Comparison of ENCODE assay signal across 8 cellular contexts in the genomic region with DNA sequence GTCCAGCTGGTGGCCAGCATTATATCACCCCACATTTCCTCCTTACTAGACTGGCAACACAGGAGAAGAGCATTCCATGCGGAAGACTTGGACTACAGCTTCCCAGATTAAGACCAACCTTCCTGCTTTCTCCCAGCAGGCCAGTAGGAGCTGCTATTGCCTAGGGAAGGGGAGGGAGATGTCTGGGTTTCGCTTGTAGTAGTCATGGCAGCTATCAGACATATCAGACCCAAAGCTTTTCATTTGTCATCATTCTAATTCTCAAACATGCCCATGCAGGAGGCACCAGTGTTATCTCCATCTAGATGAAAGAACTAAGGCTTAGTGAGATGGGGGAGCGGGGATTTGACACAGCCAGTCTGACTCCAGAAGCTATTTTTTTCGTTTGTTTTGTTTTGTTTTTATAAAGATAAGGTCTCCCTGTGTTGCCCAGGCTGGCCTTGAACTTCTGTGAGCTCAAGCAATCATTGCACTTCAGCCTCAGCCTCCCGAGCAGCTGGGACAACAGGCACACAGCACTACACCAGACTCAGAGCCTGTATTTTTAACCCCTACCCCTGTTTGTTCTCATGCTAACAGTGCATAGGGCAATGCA. TPM values are rescaled to one million over a fixed set of nuclear protein-coding genes. Genes with fewer than 3 reads are reported as not detected.
DNase-seq lines count a peak whose midpoint lies in the region; ATAC-seq, FAIRE-seq and TF ChIP-seq lines count a peak whose summit lies in the region.

No MANE protein-coding gene starts in this region.

- no peaks in the 10 kb centered on the region for H3K27me3 ChIP-seq in CD4-positive, alpha-beta memory T cell (ENCODE audit: insufficient read depth, low read length)
- H3K27me3 ChIP-seq in HAP-1 (ENCODE audit: low read depth) (no peaks in the 10 kb centered on the region; the same call in 1 of the 2 replicates), NT2/D1 (ENCODE audit: insufficient read depth, insufficient read length) (no peaks in the 10 kb centered on the region), keratinocyte (ENCODE audit: control insufficient read depth, extremely low read depth, insufficient read depth, low read length) (peaks cover 19% of the 10 kb centered on the region)

- no peak overlapping the region for H2AFZ ChIP-seq in keratinocyte (ENCODE audit: control insufficient read depth, low read length)

- in situ Hi-C loops in HAP-1 (cut with MboI; ENCODE audit: low sequenced_read_pairs) = no loop called here

- H3K79me2 ChIP-seq in keratinocyte (ENCODE audit: control insufficient read depth, insufficient read depth, low read length) = no peaks in the 10 kb centered on the region

- no peaks in the 10 kb centered on the region for H3K9me3 Mint-ChIP-seq in CD4-positive, alpha-beta memory T cell
- H3K9me3 Mint-ChIP-seq in MCF 10A (ENCODE audit: unreplicated experiment) = no peaks in the 10 kb centered on the region

- CTCF ChIA-PET in CD4-positive, alpha-beta memory T cell (lab: Charles Lee; ENCODE audit: partially characterized antibody) = interaction anchor here (1.2 to 1.6 kb wide), 3 partner anchors 177 to 239 kb away, joined by 3 to 10 read pairs (median 9); no protein-coding TSS in a partner anchor
- CTCF ChIA-PET in MCF 10A (lab: Yijun Ruan, JAX) = interaction anchor here (0.6 to 5.1 kb wide), 19 partner anchors 9 to 1177 kb away, joined by 3 to 41 read pairs (median 4); no protein-coding TSS in a partner anchor

- no TSS peak for BruUV-seq in MCF 10A (replicated peaks; lab: Mats Ljungman, UMichigan)

- no peak overlapping the region for H3K4me3 ChIP-seq in CD4-positive, alpha-beta memory T cell (ENCODE audit: low read length in 2 of 2)
- H3K4me3 ChIP-seq in HAP-1 (no peak overlapping the region), NT2/D1 (ENCODE audit: insufficient read length, low read depth) (no peak overlapping the region), keratinocyte (ENCODE audit: control insufficient read depth in 2 of 3, extremely low read depth in 1 of 3, insufficient read depth in 2 of 3, low read depth in 1 of 3, low read length in 3 of 3) (no peak overlapping the region)

- H3K9me1 ChIP-seq in keratinocyte (ENCODE audit: control insufficient read depth, extremely low read depth, insufficient read depth, low read length) = no peaks in the 10 kb centered on the region

- DNase-seq in CD4-positive, alpha-beta memory T cell = peak in 4 of 5 donors; percentile 16 to 26 (median 24)
- peak; percentile 37 to 55 for DNase-seq in HAP-1 (ENCODE audit: low spot score in 2 of 2)
- DNase-seq in NT2/D1 (ENCODE audit: low read depth, low spot score) = peak; percentile 48
- peak; percentile 67 for DNase-seq in MCF 10A (ENCODE audit: unreplicated experiment)
- peak; percentile 75 for DNase-seq in keratinocyte (ENCODE audit: low read depth, low spot score)
- DNase-seq in stimulated activated naive CD8-positive, alpha-beta T cell treated with anti-CD3 and anti-CD28 coated beads, Interleukin-15, Interleukin-2, amounts not matched to agents 100 U/mL and 50 U/mL, for 24 hours = peak; percentile 17

- dilution Hi-C loops in keratinocyte (cut with MboI; ENCODE audit: extremely low pct_ligation_motif_present, low sequenced_read_pairs) = no loop called here

- H4K20me1 ChIP-seq in keratinocyte (ENCODE audit: control insufficient read depth, extremely low read depth, insufficient read depth, low read length) = no peaks in the 10 kb centered on the region

- FAIRE-seq in keratinocyte (lab: Jason Lieb, UNC) = peak; percentile 95

- no peaks in the 10 kb centered on the region for H3K36me3 Mint-ChIP-seq in CD4-positive, alpha-beta memory T cell
- no peaks in the 10 kb centered on the region for H3K36me3 Mint-ChIP-seq in MCF 10A (ENCODE audit: insufficient read depth, unreplicated experiment)

- peak overlapping the region; percentile 18 for H3K4me2 ChIP-seq in keratinocyte (ENCODE audit: control insufficient read depth, extremely low read depth, insufficient read depth, low read depth, low read length)

- peaks cover 0 to 2% (median 0%) of the 10 kb centered on the region in 4 donors for H3K4me1 Mint-ChIP-seq in CD4-positive, alpha-beta memory T cell
- H3K4me1 Mint-ChIP-seq in MCF 10A (ENCODE audit: insufficient read depth, unreplicated experiment) = peaks cover 4% of the 10 kb centered on the region

- H3K27ac Mint-ChIP-seq in CD4-positive, alpha-beta memory T cell = no peak overlapping the region
- no peak overlapping the region for H3K27ac Mint-ChIP-seq in MCF 10A (ENCODE audit: low read depth, unreplicated experiment)

- POLR2A ChIA-PET in CD4-positive, alpha-beta memory T cell (lab: Charles Lee; ENCODE audit: partially characterized antibody) = no interaction called here
- POLR2A ChIA-PET in MCF 10A (lab: Yijun Ruan, JAX) = interaction anchor here (0.7 to 0.9 kb wide), 2 partner anchors 177 to 520 kb away, joined by 3 read pairs; no protein-coding TSS in a partner anchor

- intact Hi-C loops in CD4-positive, alpha-beta memory T cell (cut with micrococcal nuclease) = loop anchor here (2.0 kb wide), 1 partner anchor 220 kb away; no protein-coding TSS in a partner anchor
- intact Hi-C loops in MCF 10A (cut with micrococcal nuclease) = loop anchor here (1.0 to 10.0 kb wide), 3 partner anchors 130 to 220 kb away; no protein-coding TSS in a partner anchor

- no peak overlapping the region for H3K9ac ChIP-seq in NT2/D1 (ENCODE audit: insufficient read length, low read depth)
- no peak overlapping the region for H3K9ac ChIP-seq in keratinocyte (ENCODE audit: control insufficient read depth, extremely low read depth, insufficient read depth, low read length)

- TF ChIP-seq CTCF in MCF 10A (IDR thresholded peaks at IDR 0.05; ENCODE audit: unreplicated experiment) (peak; percentile 83), keratinocyte (optimal IDR thresholded peaks at IDR 0.05 in 1 of 3, IDR thresholded peaks at IDR 0.05 in 1 of 3, conservative IDR thresholded peaks at IDR 0.05 in 1 of 3; ENCODE audit: extremely low read depth in 1 of 3, insufficient read depth in 2 of 3, low read length in 3 of 3) (peak; percentile 99 to 100 (median 99))

- H3K27me3 Mint-ChIP-seq in CD4-positive, alpha-beta memory T cell = peaks cover 22 to 23% of the 10 kb centered on the region in 2 donors
- H3K27me3 Mint-ChIP-seq in MCF 10A (ENCODE audit: insufficient read depth, unreplicated experiment) = peaks cover 34% of the 10 kb centered on the region

- no peak for ATAC-seq in stimulated activated naive CD8-positive, alpha-beta T cell treated with anti-CD3 and anti-CD28 coated beads, Interleukin-15, Interleukin-2, amounts not matched to agents 100 U/mL and 50 U/mL, for 24 hours
- ATAC-seq in HG03097 (IDR thresholded peaks at IDR 0.05; ENCODE audit: low FRiP score, unreplicated experiment) (no peak), GM21367 (IDR thresholded peaks at IDR 0.05; ENCODE audit: unreplicated experiment) (no peak)

- no peaks in the 10 kb centered on the region for H3K9me3 ChIP-seq in CD4-positive, alpha-beta memory T cell (ENCODE audit: control insufficient read depth in 1 of 2, low read length in 2 of 2)
- H3K9me3 ChIP-seq in HAP-1 = no peaks in the 10 kb centered on the region
- H3K9me3 ChIP-seq in NT2/D1 (ENCODE audit: insufficient read depth, low read length) = no peaks in the 10 kb centered on the region
- no peaks in the 10 kb centered on the region for H3K9me3 ChIP-seq in keratinocyte (ENCODE audit: control insufficient read depth, low read depth, low read length)

- no peak overlapping the region for H3K27ac ChIP-seq in CD4-positive, alpha-beta memory T cell (ENCODE audit: low read depth, low read length)
- no peak overlapping the region for H3K27ac ChIP-seq in keratinocyte (ENCODE audit: control insufficient read depth, insufficient read depth, low read length)

- H3K4me3 Mint-ChIP-seq in CD4-positive, alpha-beta memory T cell = no peak overlapping the region
- no peak overlapping the region for H3K4me3 Mint-ChIP-seq in MCF 10A (ENCODE audit: unreplicated experiment)

- H3K36me3 ChIP-seq in CD4-positive, alpha-beta memory T cell (ENCODE audit: insufficient read depth, low read length) = no peaks in the 10 kb centered on the region
- no peaks in the 10 kb centered on the region for H3K36me3 ChIP-seq in HAP-1 (replicated peaks)
- no peaks in the 10 kb centered on the region for H3K36me3 ChIP-seq in NT2/D1 (ENCODE audit: insufficient read depth, insufficient read length, low read length)
- no peaks in the 10 kb centered on the region for H3K36me3 ChIP-seq in keratinocyte (ENCODE audit: control insufficient read depth in 2 of 2, extremely low read depth in 1 of 2, insufficient read depth in 2 of 2, low read length in 2 of 2)

- H3K4me1 ChIP-seq in CD4-positive, alpha-beta memory T cell (ENCODE audit: insufficient read depth, low read length) = no peaks in the 10 kb centered on the region
- H3K4me1 ChIP-seq in HAP-1 (no peaks in the 10 kb centered on the region), NT2/D1 (ENCODE audit: insufficient read depth, insufficient read length) (peaks cover 5% of the 10 kb centered on the region), keratinocyte (ENCODE audit: control insufficient read depth, extremely low read depth, insufficient read depth, low read length) (peaks cover 5% of the 10 kb centered on the region)

RNA-seq across cellular contexts. Expression of a gene that starts 4.5 kb away (rescaled TPM):
- not detected for total RNA-seq in CD4-positive, alpha-beta memory T cell
- polyA plus RNA-seq in CD4-positive, alpha-beta memory T cell = not detected
- total RNA-seq in MCF 10A (2022) = not detected in 2 replicates
- polyA plus RNA-seq in keratinocyte = 0.08 TPM in 1 of 3 replicates, not detected in the others
- polyA plus RNA-seq in keratinocyte (2011; ENCODE audit: low read depth) = not detected
- not detected in 2 replicates for polyA plus RNA-seq in keratinocyte (2011; cell fraction: cytosol; rRNA removed)
- polyA plus RNA-seq in keratinocyte (2011; cell fraction: nucleus; rRNA removed) = not detected in 2 replicates
- polyA plus RNA-seq in keratinocyte (2012; ENCODE audit: low replicate concordance) = not detected in 2 replicates
- not detected in 3 replicates for polyA minus RNA-seq in keratinocyte
- polyA minus RNA-seq in keratinocyte (2011; cell fraction: cytosol; rRNA and poly(A)+ RNA removed) = not detected
- not detected in 2 replicates for polyA minus RNA-seq in keratinocyte (2011; cell fraction: nucleus; rRNA and poly(A)+ RNA removed)

RNA-seq across cellular contexts. Expression of a gene that starts 51.5 kb away (rescaled TPM):
- total RNA-seq in CD4-positive, alpha-beta memory T cell = not detected
- not detected for polyA plus RNA-seq in CD4-positive, alpha-beta memory T cell
- total RNA-seq in MCF 10A (2022) = not detected in 2 replicates
- not detected in 3 replicates for polyA plus RNA-seq in keratinocyte
- polyA plus RNA-seq in keratinocyte (2011; ENCODE audit: low read depth) = not detected
- polyA plus RNA-seq in keratinocyte (2011; cell fraction: cytosol; rRNA removed) = not detected in 2 replicates
- polyA plus RNA-seq in keratinocyte (2011; cell fraction: nucleus; rRNA removed) = not detected in 2 replicates
- polyA plus RNA-seq in keratinocyte (2012; ENCODE audit: low replicate concordance) = not detected in 2 replicates
- polyA minus RNA-seq in keratinocyte = not detected in 3 replicates
- polyA minus RNA-seq in keratinocyte (2011; cell fraction: cytosol; rRNA and poly(A)+ RNA removed) = not detected
- polyA minus RNA-seq in keratinocyte (2011; cell fraction: nucleus; rRNA and poly(A)+ RNA removed) = not detected in 2 replicates

Comparison
In these comparisons a context has a peak if more than half of its experiments do, and no peak if none do; other contexts are left out.
1. DNase-seq: peak in every context shown above with its lines; median percentile 75 in keratinocyte; 67 in MCF 10A; 48 in NT2/D1; 46 in HAP-1; 24 in CD4-positive, alpha-beta memory T cell; 17 in stimulated activated naive CD8-positive, alpha-beta T cell treated with anti-CD3 and anti-CD28 coated beads, Interleukin-15, Interleukin-2, amounts not matched to agents 100 U/mL and 50 U/mL, for 24 hours.